In the genomic region with DNA sequence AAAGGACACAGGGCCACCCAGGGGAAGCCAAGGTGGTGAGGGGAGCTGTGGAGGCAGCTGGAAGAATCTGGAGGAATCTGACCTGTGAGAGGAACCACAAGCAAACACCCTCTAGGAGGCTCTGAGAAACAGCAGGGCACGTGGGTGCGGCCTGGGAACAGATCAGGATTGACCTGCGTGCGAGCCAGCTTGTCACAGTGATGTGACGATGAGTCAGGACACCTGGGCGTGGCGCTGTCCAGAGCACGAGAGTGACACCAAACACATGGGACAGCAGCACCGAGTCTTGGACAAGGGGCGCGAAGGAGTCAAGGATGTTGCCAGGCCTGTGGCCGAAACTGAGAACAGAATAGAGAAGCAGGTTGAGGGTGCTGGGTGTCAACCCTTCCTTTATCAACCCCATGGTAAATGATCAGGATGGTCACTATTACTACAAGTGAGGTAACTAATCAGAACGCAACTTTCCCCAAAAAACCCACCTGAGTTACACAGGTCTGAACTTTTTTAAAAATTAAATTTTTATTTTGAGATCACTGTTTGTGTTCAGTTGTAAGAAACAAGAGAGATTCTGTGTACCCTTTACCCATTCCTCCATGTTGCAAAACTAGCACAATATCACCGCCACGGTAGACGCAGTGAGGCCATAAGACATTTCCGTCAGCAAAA, we compare ENCODE assay signal across 1 cellular context.
TF ChIP-seq lines count a peak whose summit lies in the region.

No MANE protein-coding gene starts in this region.

TF ChIP-seq in GM23338, 12 proteins besides CTCF, POLR2A, EP300 and RAD21 (continued from another document):
- TF ChIP-seq, protein P1, sequence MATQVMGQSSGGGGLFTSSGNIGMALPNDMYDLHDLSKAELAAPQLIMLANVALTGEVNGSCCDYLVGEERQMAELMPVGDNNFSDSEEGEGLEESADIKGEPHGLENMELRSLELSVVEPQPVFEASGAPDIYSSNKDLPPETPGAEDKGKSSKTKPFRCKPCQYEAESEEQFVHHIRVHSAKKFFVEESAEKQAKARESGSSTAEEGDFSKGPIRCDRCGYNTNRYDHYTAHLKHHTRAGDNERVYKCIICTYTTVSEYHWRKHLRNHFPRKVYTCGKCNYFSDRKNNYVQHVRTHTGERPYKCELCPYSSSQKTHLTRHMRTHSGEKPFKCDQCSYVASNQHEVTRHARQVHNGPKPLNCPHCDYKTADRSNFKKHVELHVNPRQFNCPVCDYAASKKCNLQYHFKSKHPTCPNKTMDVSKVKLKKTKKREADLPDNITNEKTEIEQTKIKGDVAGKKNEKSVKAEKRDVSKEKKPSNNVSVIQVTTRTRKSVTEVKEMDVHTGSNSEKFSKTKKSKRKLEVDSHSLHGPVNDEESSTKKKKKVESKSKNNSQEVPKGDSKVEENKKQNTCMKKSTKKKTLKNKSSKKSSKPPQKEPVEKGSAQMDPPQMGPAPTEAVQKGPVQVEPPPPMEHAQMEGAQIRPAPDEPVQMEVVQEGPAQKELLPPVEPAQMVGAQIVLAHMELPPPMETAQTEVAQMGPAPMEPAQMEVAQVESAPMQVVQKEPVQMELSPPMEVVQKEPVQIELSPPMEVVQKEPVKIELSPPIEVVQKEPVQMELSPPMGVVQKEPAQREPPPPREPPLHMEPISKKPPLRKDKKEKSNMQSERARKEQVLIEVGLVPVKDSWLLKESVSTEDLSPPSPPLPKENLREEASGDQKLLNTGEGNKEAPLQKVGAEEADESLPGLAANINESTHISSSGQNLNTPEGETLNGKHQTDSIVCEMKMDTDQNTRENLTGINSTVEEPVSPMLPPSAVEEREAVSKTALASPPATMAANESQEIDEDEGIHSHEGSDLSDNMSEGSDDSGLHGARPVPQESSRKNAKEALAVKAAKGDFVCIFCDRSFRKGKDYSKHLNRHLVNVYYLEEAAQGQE (IDR thresholded peaks at IDR 0.05; ENCODE audit: unreplicated experiment), result no peak
- TF ChIP-seq ZNF331 (CRISPR knock-in tag; IDR thresholded peaks at IDR 0.05; ENCODE audit: low read depth) (no peak), CREB1 (CRISPR knock-in tag; IDR thresholded peaks at IDR 0.05; ENCODE audit: low read depth) (0 out of 2 replicates have a peak, but pooled peaks have one; percentile 32)
- TF ChIP-seq, protein P2, sequence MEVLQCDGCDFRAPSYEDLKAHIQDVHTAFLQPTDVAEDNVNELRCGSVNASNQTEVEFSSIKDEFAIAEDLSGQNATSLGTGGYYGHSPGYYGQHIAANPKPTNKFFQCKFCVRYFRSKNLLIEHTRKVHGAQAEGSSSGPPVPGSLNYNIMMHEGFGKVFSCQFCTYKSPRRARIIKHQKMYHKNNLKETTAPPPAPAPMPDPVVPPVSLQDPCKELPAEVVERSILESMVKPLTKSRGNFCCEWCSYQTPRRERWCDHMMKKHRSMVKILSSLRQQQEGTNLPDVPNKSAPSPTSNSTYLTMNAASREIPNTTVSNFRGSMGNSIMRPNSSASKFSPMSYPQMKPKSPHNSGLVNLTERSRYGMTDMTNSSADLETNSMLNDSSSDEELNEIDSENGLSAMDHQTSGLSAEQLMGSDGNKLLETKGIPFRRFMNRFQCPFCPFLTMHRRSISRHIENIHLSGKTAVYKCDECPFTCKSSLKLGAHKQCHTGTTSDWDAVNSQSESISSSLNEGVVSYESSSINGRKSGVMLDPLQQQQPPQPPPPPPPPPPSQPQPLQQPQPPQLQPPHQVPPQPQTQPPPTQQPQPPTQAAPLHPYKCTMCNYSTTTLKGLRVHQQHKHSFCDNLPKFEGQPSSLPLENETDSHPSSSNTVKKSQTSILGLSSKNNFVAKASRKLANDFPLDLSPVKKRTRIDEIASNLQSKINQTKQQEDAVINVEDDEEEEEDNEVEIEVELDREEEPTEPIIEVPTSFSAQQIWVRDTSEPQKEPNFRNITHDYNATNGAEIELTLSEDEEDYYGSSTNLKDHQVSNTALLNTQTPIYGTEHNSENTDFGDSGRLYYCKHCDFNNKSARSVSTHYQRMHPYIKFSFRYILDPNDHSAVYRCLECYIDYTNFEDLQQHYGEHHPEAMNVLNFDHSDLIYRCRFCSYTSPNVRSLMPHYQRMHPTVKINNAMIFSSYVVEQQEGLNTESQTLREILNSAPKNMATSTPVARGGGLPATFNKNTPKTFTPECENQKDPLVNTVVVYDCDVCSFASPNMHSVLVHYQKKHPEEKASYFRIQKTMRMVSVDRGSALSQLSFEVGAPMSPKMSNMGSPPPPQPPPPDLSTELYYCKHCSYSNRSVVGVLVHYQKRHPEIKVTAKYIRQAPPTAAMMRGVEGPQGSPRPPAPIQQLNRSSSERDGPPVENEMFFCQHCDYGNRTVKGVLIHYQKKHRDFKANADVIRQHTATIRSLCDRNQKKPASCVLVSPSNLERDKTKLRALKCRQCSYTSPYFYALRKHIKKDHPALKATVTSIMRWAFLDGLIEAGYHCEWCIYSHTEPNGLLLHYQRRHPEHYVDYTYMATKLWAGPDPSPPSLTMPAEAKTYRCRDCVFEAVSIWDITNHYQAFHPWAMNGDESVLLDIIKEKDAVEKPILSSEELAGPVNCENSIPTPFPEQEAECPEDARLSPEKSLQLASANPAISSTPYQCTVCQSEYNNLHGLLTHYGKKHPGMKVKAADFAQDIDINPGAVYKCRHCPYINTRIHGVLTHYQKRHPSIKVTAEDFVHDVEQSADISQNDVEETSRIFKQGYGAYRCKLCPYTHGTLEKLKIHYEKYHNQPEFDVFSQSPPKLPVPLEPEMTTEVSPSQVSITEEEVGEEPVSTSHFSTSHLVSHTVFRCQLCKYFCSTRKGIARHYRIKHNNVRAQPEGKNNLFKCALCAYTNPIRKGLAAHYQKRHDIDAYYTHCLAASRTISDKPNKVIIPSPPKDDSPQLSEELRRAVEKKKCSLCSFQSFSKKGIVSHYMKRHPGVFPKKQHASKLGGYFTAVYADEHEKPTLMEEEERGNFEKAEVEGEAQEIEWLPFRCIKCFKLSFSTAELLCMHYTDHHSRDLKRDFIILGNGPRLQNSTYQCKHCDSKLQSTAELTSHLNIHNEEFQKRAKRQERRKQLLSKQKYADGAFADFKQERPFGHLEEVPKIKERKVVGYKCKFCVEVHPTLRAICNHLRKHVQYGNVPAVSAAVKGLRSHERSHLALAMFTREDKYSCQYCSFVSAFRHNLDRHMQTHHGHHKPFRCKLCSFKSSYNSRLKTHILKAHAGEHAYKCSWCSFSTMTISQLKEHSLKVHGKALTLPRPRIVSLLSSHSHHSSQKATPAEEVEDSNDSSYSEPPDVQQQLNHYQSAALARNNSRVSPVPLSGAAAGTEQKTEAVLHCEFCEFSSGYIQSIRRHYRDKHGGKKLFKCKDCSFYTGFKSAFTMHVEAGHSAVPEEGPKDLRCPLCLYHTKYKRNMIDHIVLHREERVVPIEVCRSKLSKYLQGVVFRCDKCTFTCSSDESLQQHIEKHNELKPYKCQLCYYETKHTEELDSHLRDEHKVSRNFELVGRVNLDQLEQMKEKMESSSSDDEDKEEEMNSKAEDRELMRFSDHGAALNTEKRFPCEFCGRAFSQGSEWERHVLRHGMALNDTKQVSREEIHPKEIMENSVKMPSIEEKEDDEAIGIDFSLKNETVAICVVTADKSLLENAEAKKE (CRISPR knock-in tag; IDR thresholded peaks at IDR 0.05), result peak; percentile 69; the same call in 1 of the 2 replicates
TF ChIP-seq in GM23338: peak in this region for 2.
